8 cellular contexts compared by ENCODE assay signal in the genomic region with DNA sequence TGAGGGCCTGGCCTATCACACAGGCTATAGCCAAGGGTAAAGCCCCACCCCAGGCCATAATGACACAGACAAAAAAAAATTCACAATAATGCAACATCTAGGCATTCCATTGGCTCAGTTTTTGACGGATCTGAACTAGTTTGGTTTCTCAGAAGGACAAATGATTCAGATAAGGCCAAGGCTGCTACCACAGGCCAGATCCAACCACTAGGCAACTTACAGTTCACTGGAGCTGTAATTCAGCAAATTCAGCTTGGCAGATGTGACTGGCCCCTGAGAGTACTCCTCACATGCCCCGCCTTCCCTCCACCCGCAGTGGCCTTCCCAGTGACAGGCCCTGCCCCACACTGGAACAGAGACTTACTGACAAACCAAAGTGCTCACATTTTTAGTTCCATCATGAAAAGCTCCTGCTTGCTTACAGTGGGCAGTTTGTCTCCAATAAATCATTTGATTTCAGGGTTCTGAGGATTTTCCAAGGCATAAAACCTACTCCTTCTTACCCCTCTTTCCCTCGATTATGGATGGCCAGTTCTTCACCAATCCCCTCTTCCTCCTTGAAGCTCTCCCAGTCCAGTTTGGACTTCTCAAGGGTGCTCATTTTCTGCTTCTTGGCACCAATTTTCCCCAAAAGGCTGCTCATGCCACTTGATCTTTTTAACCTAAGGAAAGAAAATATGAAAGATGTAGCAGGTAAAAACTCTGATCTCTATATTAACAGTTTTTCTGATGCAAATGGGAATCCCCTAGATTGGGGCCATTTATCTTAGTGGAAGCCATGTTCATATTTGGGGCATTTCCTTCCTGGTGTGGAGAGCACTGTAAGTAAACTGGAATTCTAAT. TPM values are rescaled to one million over a fixed set of nuclear protein-coding genes. Genes with fewer than 3 reads are reported as not detected.
DNase-seq lines count a peak whose midpoint lies in the region; ATAC-seq and TF ChIP-seq lines count a peak whose summit lies in the region.

No MANE protein-coding gene starts in this region.

- peaks cover 4% of the 10 kb centered on the region for H3K27me3 Mint-ChIP-seq in endothelial cell (ENCODE audit: unreplicated experiment)
- H3K27me3 Mint-ChIP-seq in activated T-helper 1 cell treated with anti-CD3 and anti-CD28 coated beads, Interleukin-12 subunit alpha, Interleukin-12 subunit beta, Interleukin-2, Interleukin-4 antibody, amounts not matched to agents 30 ng/mL and 10 ng/mL and 1 ng/mL, durations not matched to agents 14 hours and 24 hours and 36 hours (ENCODE audit: insufficient read depth): no peaks in the 10 kb centered on the region

- H3K27me3 ChIP-seq in muscle layer of duodenum (ENCODE audit: low read depth, low read length): no peaks in the 10 kb centered on the region

- peaks cover 14 to 38% of the 10 kb centered on the region in 2 donors for H3K36me3 ChIP-seq in muscle layer of duodenum (ENCODE audit: control insufficient read depth in 1 of 2, insufficient read depth in 2 of 2, low read length in 2 of 2)

- H3K9me3 Mint-ChIP-seq in endothelial cell (ENCODE audit: unreplicated experiment): no peaks in the 10 kb centered on the region
- no peaks in the 10 kb centered on the region for H3K9me3 Mint-ChIP-seq in activated T-helper 1 cell treated with anti-CD3 and anti-CD28 coated beads, Interleukin-12 subunit alpha, Interleukin-12 subunit beta, Interleukin-2, Interleukin-4 antibody, amounts not matched to agents 30 ng/mL and 10 ng/mL and 1 ng/mL, durations not matched to agents 14 hours and 24 hours and 36 hours

- H3K4me1 ChIP-seq in muscle layer of duodenum (ENCODE audit: control insufficient read depth in 1 of 2, insufficient read depth in 2 of 2, low read length in 2 of 2): peaks cover 13 to 22% of the 10 kb centered on the region in 2 donors

- ATAC-seq in GM19455 (IDR thresholded peaks at IDR 0.05; ENCODE audit: unreplicated experiment): no peak

- peak; percentile 97 for DNase-seq in AG10803 (ENCODE audit: low read depth)
- peak; percentile 36 for DNase-seq in NCI-H1694 treated with DMSO at 0.1 percent for 48 hours (lab: John Stamatoyannopoulos, UW)
- DNase-seq in endothelial cell (ENCODE audit: low spot score): no peak
- no peak for DNase-seq in activated T-helper 1 cell treated with anti-CD3 and anti-CD28 coated beads, Interleukin-12 subunit alpha, Interleukin-12 subunit beta, Interleukin-2, Interleukin-4 antibody, amounts not matched to agents 30 ng/mL and 10 ng/mL and 1 ng/mL, durations not matched to agents 14 hours and 24 hours and 36 hours (ENCODE audit: low spot score)
- DNase-seq in NCI-H510A (lab: John Stamatoyannopoulos, UW): no peak
- no peak for DNase-seq in germinal center (ENCODE audit: low spot score)

- peak overlapping the region; percentile 24 for H3K4me3 ChIP-seq in AG10803 (ENCODE audit: low read length)
- H3K4me3 ChIP-seq in muscle layer of duodenum (ENCODE audit: low read depth in 1 of 2, low read length in 2 of 2): peak overlapping the region in 1 of 2 donors; percentile 34

- intact Hi-C loops in activated T-helper 1 cell treated with anti-CD3 and anti-CD28 coated beads, Interleukin-12 subunit alpha, Interleukin-12 subunit beta, Interleukin-2, Interleukin-4 antibody, amounts not matched to agents 30 ng/mL and 10 ng/mL and 1 ng/mL, durations not matched to agents 14 hours and 24 hours and 36 hours (cut with micrococcal nuclease): no loop called here

- TF ChIP-seq CTCF in AG10803 (conservative IDR thresholded peaks at IDR 0.05; ENCODE audit: low read length) (peak; percentile 28; the same call in 1 of the 2 replicates), endothelial cell (IDR thresholded peaks at IDR 0.05; ENCODE audit: unreplicated experiment) (no peak)

- peak overlapping the region; percentile 58 for H3K4me3 Mint-ChIP-seq in endothelial cell (ENCODE audit: unreplicated experiment)
- H3K4me3 Mint-ChIP-seq in activated T-helper 1 cell treated with anti-CD3 and anti-CD28 coated beads, Interleukin-12 subunit alpha, Interleukin-12 subunit beta, Interleukin-2, Interleukin-4 antibody, amounts not matched to agents 30 ng/mL and 10 ng/mL and 1 ng/mL, durations not matched to agents 14 hours and 24 hours and 36 hours: no peak overlapping the region

- H3K27ac Mint-ChIP-seq in endothelial cell (ENCODE audit: unreplicated experiment): peak overlapping the region; percentile 98
- H3K27ac Mint-ChIP-seq in activated T-helper 1 cell treated with anti-CD3 and anti-CD28 coated beads, Interleukin-12 subunit alpha, Interleukin-12 subunit beta, Interleukin-2, Interleukin-4 antibody, amounts not matched to agents 30 ng/mL and 10 ng/mL and 1 ng/mL, durations not matched to agents 14 hours and 24 hours and 36 hours: no peak overlapping the region

- H3K9me3 ChIP-seq in muscle layer of duodenum (ENCODE audit: control insufficient read depth in 1 of 2, low read length in 2 of 2): no peaks in the 10 kb centered on the region

- peaks cover 23% of the 10 kb centered on the region for H3K36me3 Mint-ChIP-seq in endothelial cell (ENCODE audit: low read depth, unreplicated experiment)
- H3K36me3 Mint-ChIP-seq in activated T-helper 1 cell treated with anti-CD3 and anti-CD28 coated beads, Interleukin-12 subunit alpha, Interleukin-12 subunit beta, Interleukin-2, Interleukin-4 antibody, amounts not matched to agents 30 ng/mL and 10 ng/mL and 1 ng/mL, durations not matched to agents 14 hours and 24 hours and 36 hours (ENCODE audit: low read depth): peaks cover 36% of the 10 kb centered on the region

- H3K27ac ChIP-seq in muscle layer of duodenum (ENCODE audit: low read length): peak overlapping the region; percentile 96

- peaks cover 52% of the 10 kb centered on the region for H3K4me1 Mint-ChIP-seq in endothelial cell (ENCODE audit: unreplicated experiment)
- peaks cover 19% of the 10 kb centered on the region for H3K4me1 Mint-ChIP-seq in activated T-helper 1 cell treated with anti-CD3 and anti-CD28 coated beads, Interleukin-12 subunit alpha, Interleukin-12 subunit beta, Interleukin-2, Interleukin-4 antibody, amounts not matched to agents 30 ng/mL and 10 ng/mL and 1 ng/mL, durations not matched to agents 14 hours and 24 hours and 36 hours (ENCODE audit: low read depth)

RNA-seq across cellular contexts. Expression of a gene that starts 53.3 kb away (rescaled TPM):
- total RNA-seq in endothelial cell (ENCODE audit: unreplicated experiment): 182 TPM
- 0.13 and 0.61 TPM in 2 replicates for total RNA-seq in activated T-helper 1 cell treated with anti-CD3 and anti-CD28 coated beads, Interleukin-12 subunit alpha, Interleukin-12 subunit beta, Interleukin-2, Interleukin-4 antibody, amounts not matched to agents 30 ng/mL and 10 ng/mL and 1 ng/mL, durations not matched to agents 14 hours and 24 hours and 36 hours

Comparison
In these comparisons a context has a peak if more than half of its experiments do, and no peak if none do; other contexts are left out.
1. DNase-seq: peak in AG10803 (single experiment) and NCI-H1694 treated with DMSO at 0.1 percent for 48 hours (single experiment); none in endothelial cell (single experiment), activated T-helper 1 cell treated with anti-CD3 and anti-CD28 coated beads, Interleukin-12 subunit alpha, Interleukin-12 subunit beta, Interleukin-2, Interleukin-4 antibody, amounts not matched to agents 30 ng/mL and 10 ng/mL and 1 ng/mL, durations not matched to agents 14 hours and 24 hours and 36 hours (single experiment), NCI-H510A (single experiment) and germinal center (single experiment).
2. RNA of a gene that starts 53.3 kb away (total RNA-seq): 182 TPM in endothelial cell (single experiment); 0.13 to 0.61 TPM in activated T-helper 1 cell treated with anti-CD3 and anti-CD28 coated beads, Interleukin-12 subunit alpha, Interleukin-12 subunit beta, Interleukin-2, Interleukin-4 antibody, amounts not matched to agents 30 ng/mL and 10 ng/mL and 1 ng/mL, durations not matched to agents 14 hours and 24 hours and 36 hours; every median in the first group is over 100 times any median in the second.